In the genomic region with DNA sequence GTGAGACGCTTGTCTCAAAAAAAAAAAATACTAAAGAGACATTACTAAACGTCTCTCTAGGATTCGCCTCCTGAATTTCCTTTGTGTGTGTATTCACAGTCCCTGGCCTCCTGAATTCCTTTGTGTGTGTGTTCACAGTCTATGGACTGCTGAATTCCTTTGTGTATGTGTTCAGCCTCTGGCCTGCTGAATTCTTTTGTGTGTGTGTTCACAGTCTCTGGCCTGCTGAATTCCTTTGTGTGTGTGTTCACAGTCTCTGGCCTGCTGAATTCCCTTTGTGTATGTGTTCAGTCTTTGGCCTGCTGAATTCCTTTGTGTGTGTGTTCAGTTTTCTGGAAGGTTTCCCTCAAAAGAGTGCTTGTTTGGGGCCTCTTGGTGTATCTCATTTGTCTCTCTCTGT, we compare ENCODE assay signal across 30 cellular contexts. TPM values are rescaled to one million over a fixed set of nuclear protein-coding genes. Genes with fewer than 3 reads are reported as not detected.
A peak's percentile ranks its signal among the peaks of the same experiment; 100 is the strongest.
DNase-seq lines count a peak whose midpoint lies in the region; FAIRE-seq and TF ChIP-seq lines count a peak whose summit lies in the region.
"Had no signal": no experiment of that assay in that cellular context is flagged by ENCODE, and none has a peak within 500 bp of the region (broad histone marks: within the 10 kb centered on the region; RNA-seq: fewer than 3 reads in every experiment).

No MANE protein-coding gene starts in this region.

- H2AFZ ChIP-seq in astrocyte (ENCODE audit: low read depth, low read length) = no peak overlapping the region

- H3K36me3 Mint-ChIP-seq in astrocyte (ENCODE audit: low read depth, unreplicated experiment) = peaks cover 20% of the 10 kb centered on the region
- peaks cover 36% of the 10 kb centered on the region for H3K36me3 Mint-ChIP-seq in progenitor cell of endocrine pancreas (ENCODE audit: insufficient read depth)

- H3K27ac ChIP-seq in astrocyte (ENCODE audit: low read depth, low read length) = no peak overlapping the region
- H3K27ac ChIP-seq: C4-2B, ovary, Peyer's patch, spleen, upper lobe of right lung had no signal

- TF ChIP-seq CTCF in astrocyte (IDR thresholded peaks at IDR 0.05; ENCODE audit: insufficient read depth, low read depth, low read length) (no peak), progenitor cell of endocrine pancreas (IDR thresholded peaks at IDR 0.05; ENCODE audit: unreplicated experiment) (no peak)

- H3K4me1 ChIP-seq in astrocyte (ENCODE audit: insufficient read depth, low read length) = no peaks in the 10 kb centered on the region
- H3K4me1 ChIP-seq: Peyer's patch, upper lobe of right lung had no signal

- H3K4me1 Mint-ChIP-seq in astrocyte (ENCODE audit: low read depth, unreplicated experiment) (peaks cover 10% of the 10 kb centered on the region), progenitor cell of endocrine pancreas (ENCODE audit: low read depth) (no peaks in the 10 kb centered on the region)

- H3K9me3 Mint-ChIP-seq in astrocyte (ENCODE audit: unreplicated experiment) (no peaks in the 10 kb centered on the region), progenitor cell of endocrine pancreas (ENCODE audit: low read depth) (no peaks in the 10 kb centered on the region)
- H3K9me3 Mint-ChIP-seq: naive thymus-derived CD8-positive, alpha-beta T cell had no signal

- H4K20me1 ChIP-seq in astrocyte (ENCODE audit: insufficient read depth, low read length) = peaks cover 17% of the 10 kb centered on the region

- H3K4me3 Mint-ChIP-seq in astrocyte (ENCODE audit: unreplicated experiment) = no peak overlapping the region
- no peak overlapping the region for H3K4me3 Mint-ChIP-seq in progenitor cell of endocrine pancreas (ENCODE audit: low read depth)
- H3K4me3 Mint-ChIP-seq: activated CD8-positive, alpha-beta memory T cell treated with anti-CD3 and anti-CD28 coated beads, Interleukin-2, amount 10 ng/mL, durations not matched to agents 7 days and 5 days; naive thymus-derived CD8-positive, alpha-beta T cell had no signal

- H3K27ac Mint-ChIP-seq in astrocyte (ENCODE audit: unreplicated experiment) (peak overlapping the region; percentile 85), progenitor cell of endocrine pancreas (peak overlapping the region; percentile 13)
- H3K27ac Mint-ChIP-seq: activated CD8-positive, alpha-beta memory T cell treated with anti-CD3 and anti-CD28 coated beads, Interleukin-2, amount 10 ng/mL, durations not matched to agents 7 days and 5 days had no signal

- H3K27me3 Mint-ChIP-seq in astrocyte (ENCODE audit: low read depth, unreplicated experiment) (no peaks in the 10 kb centered on the region), progenitor cell of endocrine pancreas (no peaks in the 10 kb centered on the region)
- H3K27me3 Mint-ChIP-seq: activated CD8-positive, alpha-beta memory T cell treated with anti-CD3 and anti-CD28 coated beads, Interleukin-2, amount 10 ng/mL, durations not matched to agents 7 days and 5 days; naive thymus-derived CD8-positive, alpha-beta T cell had no signal

- no peak overlapping the region for H3K9ac ChIP-seq in astrocyte (ENCODE audit: low read length)

- DNase-seq in ELF-1 (ENCODE audit: low read depth, low spot score) (peak; percentile 29), astrocyte (ENCODE audit: low read depth) (peak; percentile 67), islet precursor cell (peak; percentile 76), progenitor cell of endocrine pancreas (ENCODE audit: low spot score, unreplicated experiment) (no peak), urothelium cell line (ENCODE audit: low spot score) (no peak), globus pallidus (ENCODE audit: low spot score) (no peak), NCI-H1930 (lab: John Stamatoyannopoulos, UW) (no peak)
- DNase-seq in stimulated activated CD4-positive, alpha-beta T cell treated with anti-CD3 and anti-CD28 coated beads, Interleukin-15, amount 100 ng/mL, for 24 hours = no peak
- DNase-seq: activated CD4-positive, alpha-beta T cell treated with anti-CD3 and anti-CD28 coated beads, Interleukin-2, amount 50 U/mL, for 1 hour; activated CD8-positive, alpha-beta memory T cell treated with anti-CD3 and anti-CD28 coated beads, Interleukin-2, amount 10 ng/mL, durations not matched to agents 7 days and 5 days; activated naive CD4-positive, alpha-beta T cell treated with anti-CD3 and anti-CD28 coated beads, Interleukin-2, amount 50 U/mL, for 16 hours; Calu3; caudate nucleus; dermis blood vessel endothelial cell; KBM-7; MM.1S; naive thymus-derived CD8-positive, alpha-beta T cell; NCI-H1417 treated with DMSO at 0.1 percent for 48 hours; NCI-H2081 treated with DMSO at 0.1 percent for 48 hours; NCI-H226; ovary; Peyer's patch; SHP77 treated with DMSO at 0.1 percent for 48 hours; spleen; stimulated activated CD4-positive, alpha-beta T cell treated with anti-CD3 and anti-CD28 coated beads, Interleukin-2, amount 100 ng/mL, for 48 hours; T1000; upper lobe of right lung had no signal

- H3K4me2 ChIP-seq in astrocyte (ENCODE audit: low read length) = no peak overlapping the region

- H3K36me3 ChIP-seq in astrocyte (ENCODE audit: insufficient read depth, low read length) = peaks cover 56% of the 10 kb centered on the region
- H3K36me3 ChIP-seq: ovary had no signal

- no peaks in the 10 kb centered on the region for H3K27me3 ChIP-seq in astrocyte (ENCODE audit: insufficient read depth, low read length)
- H3K27me3 ChIP-seq: ovary, Peyer's patch, spleen, upper lobe of right lung had no signal

- H3K79me2 ChIP-seq in astrocyte (ENCODE audit: insufficient read depth, low read length) = peaks cover 10% of the 10 kb centered on the region

- FAIRE-seq in astrocyte (lab: Jason Lieb, UNC) = no peak
- no peak for FAIRE-seq in urothelium cell line (lab: Jason Lieb, UNC)
- FAIRE-seq: endometrium, islet of Langerhans had no signal

- no peak overlapping the region for H3K4me3 ChIP-seq in astrocyte (ENCODE audit: insufficient read depth, low read depth, low read length)
- H3K4me3 ChIP-seq: ovary, Peyer's patch, spleen, upper lobe of right lung had no signal

- H3K9me3 ChIP-seq in astrocyte (ENCODE audit: insufficient read depth, low read depth, low read length) = no peaks in the 10 kb centered on the region
- H3K9me3 ChIP-seq: ovary, Peyer's patch, spleen, upper lobe of right lung had no signal

RNA-seq across cellular contexts. Expression of a gene that starts 8.2 kb away (rescaled TPM):
- total RNA-seq in astrocyte = 24.0 and 26.3 TPM in 2 replicates
- total RNA-seq in progenitor cell of endocrine pancreas = 22.4 and 23.2 TPM in 2 replicates

Comparison
In these comparisons a context has a peak if more than half of its experiments do, and no peak if none do; other contexts are left out.
1. DNase-seq: peak in ELF-1 (single experiment), astrocyte (single experiment) and islet precursor cell (single experiment); none in progenitor cell of endocrine pancreas (single experiment), stimulated activated CD4-positive, alpha-beta T cell treated with anti-CD3 and anti-CD28 coated beads, Interleukin-15, amount 100 ng/mL, for 24 hours (single experiment), urothelium cell line (single experiment), globus pallidus (single experiment) and NCI-H1930 (0 of 2).